20 cellular contexts compared by ENCODE assay signal in genomic region chr15:22950211-22950990, GRCh38. TPM values are rescaled to one million over a fixed set of nuclear protein-coding genes. Genes with fewer than 3 reads are reported as not detected.
DNase-seq lines count a peak whose midpoint lies in the region; ATAC-seq and TF ChIP-seq lines count a peak whose summit lies in the region.
"Had no signal": no experiment of that assay in that cellular context is flagged by ENCODE, and none has a peak within 500 bp of the region (broad histone marks: within the 10 kb centered on the region; RNA-seq: fewer than 3 reads in every experiment).

No MANE protein-coding gene starts in this region.

- H3K36me3 Mint-ChIP-seq in T-cell, result no peaks in the 10 kb centered on the region
- H3K36me3 Mint-ChIP-seq in activated T-helper 2 cell treated with anti-CD3 and anti-CD28 coated beads, Interferon-gamma antibody, Interleukin-2, Interleukin-4, amounts not matched to agents 10 μg/mL and 5 μg/mL and 100 μg/mL, durations not matched to agents 14 hours and 24 hours and 36 hours (ENCODE audit: low read depth), result no peaks in the 10 kb centered on the region
- H3K36me3 Mint-ChIP-seq: natural killer cell treated with Interleukin-12 subunit alpha and Interleukin-12 subunit beta and Interleukin-15 and Interleukin-18, amount 100 ng/mL, for 72 hours had no signal

- intact Hi-C loops in ascending aorta (cut with DNase I), result no loop called here
- intact Hi-C loops in psoas muscle (cut with DNase I), result no loop called here
- intact Hi-C loops in activated T-helper 2 cell treated with anti-CD3 and anti-CD28 coated beads, Interferon-gamma antibody, Interleukin-2, Interleukin-4, amounts not matched to agents 10 μg/mL and 5 μg/mL and 100 μg/mL, durations not matched to agents 14 hours and 24 hours and 36 hours (cut with micrococcal nuclease), result loop anchor here (10.0 kb wide), 1 partner anchor 96 kb away; no protein-coding TSS in a partner anchor

- no peak overlapping the region for H3K4me3 Mint-ChIP-seq in T-cell
- no peak overlapping the region for H3K4me3 Mint-ChIP-seq in activated T-helper 2 cell treated with anti-CD3 and anti-CD28 coated beads, Interferon-gamma antibody, Interleukin-2, Interleukin-4, amounts not matched to agents 10 μg/mL and 5 μg/mL and 100 μg/mL, durations not matched to agents 14 hours and 24 hours and 36 hours (ENCODE audit: low read depth)
- H3K4me3 Mint-ChIP-seq: activated T-cell treated with anti-CD3 and anti-CD28 coated beads, Interleukin-2, amount 50 U/mL, for 72 hours; natural killer cell treated with Interleukin-12 subunit alpha and Interleukin-12 subunit beta and Interleukin-15 and Interleukin-18, amount 100 ng/mL, for 72 hours had no signal

- no peak for ATAC-seq in psoas muscle
- ATAC-seq in T-cell (replicated peaks in 1 of 4), result no peak
- ATAC-seq: activated T-cell treated with anti-CD3 and anti-CD28 coated beads, Interleukin-2, amount 50 U/mL, for 72 hours; left colon; natural killer cell treated with Interleukin-12 subunit alpha and Interleukin-12 subunit beta and Interleukin-15 and Interleukin-18, amount 100 ng/mL, for 72 hours had no signal

- peaks cover 11 to 15% (median 14%) of the 10 kb centered on the region in 3 donors for H3K4me1 Mint-ChIP-seq in T-cell
- peaks cover 9% of the 10 kb centered on the region for H3K4me1 Mint-ChIP-seq in activated T-helper 2 cell treated with anti-CD3 and anti-CD28 coated beads, Interferon-gamma antibody, Interleukin-2, Interleukin-4, amounts not matched to agents 10 μg/mL and 5 μg/mL and 100 μg/mL, durations not matched to agents 14 hours and 24 hours and 36 hours (ENCODE audit: low read depth)

- POLR2A ChIA-PET in T-cell (lab: Charles Lee), result no interaction called here

- H3K27me3 ChIP-seq in ascending aorta (no peaks in the 10 kb centered on the region), psoas muscle (ENCODE audit: insufficient read depth in 3 of 3, low read length in 2 of 3) (no peaks in the 10 kb centered on the region)
- H3K27me3 ChIP-seq: colonic mucosa, vagina had no signal

- no peak overlapping the region for H3K27ac Mint-ChIP-seq in T-cell
- no peak overlapping the region for H3K27ac Mint-ChIP-seq in activated T-helper 2 cell treated with anti-CD3 and anti-CD28 coated beads, Interferon-gamma antibody, Interleukin-2, Interleukin-4, amounts not matched to agents 10 μg/mL and 5 μg/mL and 100 μg/mL, durations not matched to agents 14 hours and 24 hours and 36 hours
- H3K27ac Mint-ChIP-seq: activated T-cell treated with anti-CD3 and anti-CD28 coated beads, Interleukin-2, amount 50 U/mL, for 72 hours; natural killer cell treated with Interleukin-12 subunit alpha and Interleukin-12 subunit beta and Interleukin-15 and Interleukin-18, amount 100 ng/mL, for 72 hours had no signal

- H3K9me3 ChIP-seq in ascending aorta, result no peaks in the 10 kb centered on the region
- H3K9me3 ChIP-seq in psoas muscle, result no peaks in the 10 kb centered on the region
- H3K9me3 ChIP-seq: Caco-2, colonic mucosa, vagina had no signal

- H3K4me3 ChIP-seq in ascending aorta, result no peak overlapping the region
- peak overlapping the region; percentile 15 for H3K4me3 ChIP-seq in psoas muscle
- H3K4me3 ChIP-seq: colonic mucosa, vagina had no signal

- peaks cover 9 to 12% of the 10 kb centered on the region in 2 donors for H3K27me3 Mint-ChIP-seq in T-cell
- peaks cover 8% of the 10 kb centered on the region for H3K27me3 Mint-ChIP-seq in activated T-helper 2 cell treated with anti-CD3 and anti-CD28 coated beads, Interferon-gamma antibody, Interleukin-2, Interleukin-4, amounts not matched to agents 10 μg/mL and 5 μg/mL and 100 μg/mL, durations not matched to agents 14 hours and 24 hours and 36 hours (ENCODE audit: low read depth)
- H3K27me3 Mint-ChIP-seq: natural killer cell treated with Interleukin-12 subunit alpha and Interleukin-12 subunit beta and Interleukin-15 and Interleukin-18, amount 100 ng/mL, for 72 hours had no signal

- H3K9me3 Mint-ChIP-seq in T-cell, result no peaks in the 10 kb centered on the region
- H3K9me3 Mint-ChIP-seq in activated T-helper 2 cell treated with anti-CD3 and anti-CD28 coated beads, Interferon-gamma antibody, Interleukin-2, Interleukin-4, amounts not matched to agents 10 μg/mL and 5 μg/mL and 100 μg/mL, durations not matched to agents 14 hours and 24 hours and 36 hours, result no peaks in the 10 kb centered on the region
- H3K9me3 Mint-ChIP-seq: activated T-cell treated with anti-CD3 and anti-CD28 coated beads, Interleukin-2, amount 50 U/mL, for 72 hours; natural killer cell treated with Interleukin-12 subunit alpha and Interleukin-12 subunit beta and Interleukin-15 and Interleukin-18, amount 100 ng/mL, for 72 hours had no signal

- peak; percentile 5 for DNase-seq in Ammon's horn (ENCODE audit: low spot score)
- no peak for DNase-seq in ascending aorta (ENCODE audit: low spot score in 2 of 2)
- DNase-seq in hepatic stellate cell (ENCODE audit: low spot score), result peak; percentile 60
- no peak for DNase-seq in psoas muscle
- no peak for DNase-seq in T-cell
- no peak for DNase-seq in NCI-H1048 (lab: John Stamatoyannopoulos, UW)
- no peak for DNase-seq in NCI-H1105 (lab: John Stamatoyannopoulos, UW)
- DNase-seq in activated T-helper 2 cell treated with anti-CD3 and anti-CD28 coated beads, Interferon-gamma antibody, Interleukin-2, Interleukin-4, amounts not matched to agents 10 μg/mL and 5 μg/mL and 100 μg/mL, durations not matched to agents 14 hours and 24 hours and 36 hours (ENCODE audit: low spot score), result no peak
- DNase-seq: activated CD4-positive, alpha-beta T cell treated with anti-CD3 and anti-CD28 coated beads, Interleukin-2, amount 50 U/mL, for 48 hours; activated T-cell treated with anti-CD3 and anti-CD28 coated beads, Interleukin-2, amount 50 U/mL, for 72 hours; Caco-2; colonic mucosa; GOT3; left colon; NCI-H187 treated with DMSO at 0.1 percent for 48 hours; NCI-H510A; stimulated activated CD4-positive, alpha-beta T cell treated with anti-CD3 and anti-CD28 coated beads, Interleukin-2, amount 100 ng/mL, for 48 hours; stimulated activated CD8-positive, alpha-beta memory T cell treated with anti-CD3 and anti-CD28 coated beads, Interleukin-4, amount 100 ng/mL, for 48 hours had no signal

- TF ChIP-seq CTCF in ascending aorta (IDR thresholded peaks at IDR 0.05) (no peak), psoas muscle (IDR thresholded peaks at IDR 0.05) (no peak)

- 71 to 84% (median 78%) methylated on average over 25 of the region's 25 CpGs for WGBS in psoas muscle, 3 donors

- H3K27ac ChIP-seq in ascending aorta, result peak overlapping the region; percentile 14 to 86
- peak overlapping the region; percentile 25 for H3K27ac ChIP-seq in psoas muscle
- H3K27ac ChIP-seq: colonic mucosa had no signal

- CTCF ChIA-PET in T-cell (lab: Charles Lee), result no interaction called here

- H3K36me3 ChIP-seq in ascending aorta, result peaks cover 0 to 10% of the 10 kb centered on the region in 2 donors
- peaks cover 0 to 13% of the 10 kb centered on the region in 2 donors for H3K36me3 ChIP-seq in psoas muscle (ENCODE audit: insufficient read depth in 1 of 2, low read depth in 1 of 2)
- H3K36me3 ChIP-seq: colonic mucosa, vagina had no signal

- H3K4me1 ChIP-seq in ascending aorta, result peaks cover 13 to 57% of the 10 kb centered on the region in 2 donors
- H3K4me1 ChIP-seq in psoas muscle, result peaks cover 11% of the 10 kb centered on the region
- H3K4me1 ChIP-seq: Caco-2, colonic mucosa had no signal

RNA-seq across cellular contexts. Expression of gene CYFIP1, which starts 29.8 kb away (rescaled TPM):
- total RNA-seq in ascending aorta (94.7 TPM), psoas muscle (10 to 100 TPM; 23.3 to 43.0 (median 28.8) TPM), T-cell (10 to 100 TPM in 1 of 5 donors, 1 to 10 TPM in 4; 3.8 to 10.2 (median 7.9) TPM)
- polyA plus RNA-seq in psoas muscle, result 10 to 100 TPM in 2 of 3 donors, 1 to 10 TPM in 1; 9.1 to 17.8 (median 10.0) TPM
- total RNA-seq in activated T-helper 2 cell treated with anti-CD3 and anti-CD28 coated beads, Interferon-gamma antibody, Interleukin-2, Interleukin-4, amounts not matched to agents 10 μg/mL and 5 μg/mL and 100 μg/mL, durations not matched to agents 14 hours and 24 hours and 36 hours, result 52.7 and 53.1 TPM in 2 replicates

Comparison
In these comparisons a context has a peak if more than half of its experiments do, and no peak if none do; other contexts are left out.
1. DNase-seq: peak in Ammon's horn (single experiment) and hepatic stellate cell (single experiment); none in ascending aorta (0 of 2), psoas muscle (0 of 2), T-cell (0 of 34), NCI-H1048 (single experiment), NCI-H1105 (single experiment) and activated T-helper 2 cell treated with anti-CD3 and anti-CD28 coated beads, Interferon-gamma antibody, Interleukin-2, Interleukin-4, amounts not matched to agents 10 μg/mL and 5 μg/mL and 100 μg/mL, durations not matched to agents 14 hours and 24 hours and 36 hours (single experiment).